7 cellular contexts compared by ENCODE assay signal in genomic region chr15:82263350-82263749, GRCh38. TPM values are rescaled to one million over a fixed set of nuclear protein-coding genes. Genes with fewer than 3 reads are reported as not detected.
DNase-seq lines count a peak whose midpoint lies in the region; ATAC-seq, FAIRE-seq and TF ChIP-seq lines count a peak whose summit lies in the region.

No MANE protein-coding gene starts in this region.

- H2BK120ac ChIP-seq in H1 (replicated peaks; ENCODE audit: low read depth, low read length), result no peak overlapping the region

- intact Hi-C loops in HCT116 (cut with micrococcal nuclease), result no loop called here
- intact Hi-C loops in pancreas (cut with DNase I), result no loop called here

- no peak overlapping the region for H2BK15ac ChIP-seq in H1 (ENCODE audit: low read length)

- H4K20me1 ChIP-seq in HCT116 (ENCODE audit: insufficient read depth) (0 out of 2 replicates have a peak, but pooled peaks cover 2% of the 10 kb centered on the region), H1 (replicated peaks in 1 of 2; ENCODE audit: control insufficient read depth in 1 of 2, insufficient read depth in 2 of 2, low read length in 2 of 2) (peaks cover 0 to 2% of the 10 kb centered on the region in 2 experiments)

- H3K4me2 ChIP-seq in HCT116 (ENCODE audit: low read length) (peak overlapping the region; percentile 82), H1 (ENCODE audit: insufficient read depth in 1 of 2, low read depth in 2 of 2, low read length in 2 of 2) (peak overlapping the region; percentile 64 to 76)

- no peak overlapping the region for H2BK12ac ChIP-seq in H1 (ENCODE audit: low read depth, low read length)

- 0 out of 2 replicates have a peak, but pooled peaks cover 2% of the 10 kb centered on the region for H3K23me2 ChIP-seq in H1 (ENCODE audit: low read depth, low read length)

- BruUV-seq in HCT116 (replicated peaks; lab: Mats Ljungman, UMichigan), result no TSS peak

- H3K9me3 ChIP-seq in HCT116 (ENCODE audit: control insufficient read depth in 1 of 2, insufficient read depth in 1 of 2, low read depth in 1 of 2, low read length in 2 of 2) (no peaks in the 10 kb centered on the region), H1 (ENCODE audit: insufficient read depth in 2 of 2, low read depth in 1 of 2, low read length in 1 of 2) (no peaks in the 10 kb centered on the region), pancreas (no peaks in the 10 kb centered on the region)

- no peak for TF ChIP-seq EP300 in H1 (IDR thresholded peaks at IDR 0.05; ENCODE audit: borderline replicate concordance in 1 of 2, low read depth in 2 of 2, low read length in 2 of 2)

- H3K9me2 ChIP-seq in HCT116 (ENCODE audit: insufficient read depth), result no peaks in the 10 kb centered on the region

- no peak overlapping the region for H3K4ac ChIP-seq in H1 (replicated peaks; ENCODE audit: insufficient read length, low read depth, low read length)

- no peaks in the 10 kb centered on the region for H3K79me1 ChIP-seq in H1 (ENCODE audit: low read depth, low read length)

- H3K36me3 ChIP-seq in HCT116 (ENCODE audit: control insufficient read depth in 1 of 2, insufficient read depth in 2 of 2, low read length in 2 of 2) (no peaks in the 10 kb centered on the region; a peak in 1 of 4 replicates), H1 (ENCODE audit: control insufficient read depth in 2 of 4, insufficient read depth in 4 of 4, low read length in 3 of 4) (peaks cover 0 to 4% (median 2%) of the 10 kb centered on the region in 4 experiments; a peak in 3 of 8 replicates), pancreas (peaks cover 0 to 6% (median 0%) of the 10 kb centered on the region in 3 donors)

- peaks cover 8 to 15% of the 10 kb centered on the region in 2 experiments for H3K4me1 ChIP-seq in HCT116 (ENCODE audit: control insufficient read depth in 1 of 2, insufficient read depth in 2 of 2, low read length in 2 of 2)
- H3K4me1 ChIP-seq in H1 (replicated peaks in 1 of 4; ENCODE audit: control insufficient read depth in 3 of 4, insufficient read depth in 4 of 4, low read length in 3 of 4), result peaks cover 0 to 6% (median 5%) of the 10 kb centered on the region in 4 experiments; a peak in 4 of 7 replicates
- peaks cover 7 to 9% (median 7%) of the 10 kb centered on the region in 3 donors for H3K4me1 ChIP-seq in pancreas

- H3K9ac ChIP-seq in HCT116 (ENCODE audit: low read length) (peak overlapping the region; percentile 60), H1 (replicated peaks in 1 of 4; ENCODE audit: extremely low read depth in 1 of 4, low read depth in 3 of 4, low read length in 3 of 4) (no peak overlapping the region)

- no peak overlapping the region for H4K8ac ChIP-seq in H1 (ENCODE audit: extremely low read depth, insufficient read depth, low read length)

- no peak overlapping the region for H3K14ac ChIP-seq in H1 (ENCODE audit: insufficient read length)

- H2BK20ac ChIP-seq in H1 (ENCODE audit: low read length), result no peak overlapping the region

- WGBS in H1 (ENCODE audit: extremely low coverage in 1 of 2, insufficient coverage in 1 of 2, insufficient read length in 1 of 2, insufficient replicate concordance in 2 of 2, low coverage in 1 of 2, low lambda C conversion rate in 2 of 2, missing lambda C conversion rate in 1 of 2), 2 experiments, result 48% methylated on average over 3 of the region's 3 CpGs; no CpG with 5 or more reads in 1 of the 2 experiments
- WGBS in pancreas, 2 donors, result 12 to 13% methylated on average over 3 of the region's 3 CpGs

- H3K27ac ChIP-seq in HCT116 (ENCODE audit: low read depth, low read length) (no peak overlapping the region), H1 (ENCODE audit: low read depth, low read length) (no peak overlapping the region), pancreas (peak overlapping the region; percentile 66 to 79 (median 72))

- H3K18ac ChIP-seq in H1 (ENCODE audit: extremely low read depth, low read length), result no peak overlapping the region

- DNase-seq in HCT116 (ENCODE audit: low read depth, low spot score), result no peak
- peak; percentile 79 for DNase-seq in NCI-H774 (lab: John Stamatoyannopoulos, UW)
- no peak for DNase-seq in H1 (ENCODE audit: low read depth in 1 of 2, low spot score in 2 of 2)
- peak in 2 of 6 donors; percentile 11 to 19 for DNase-seq in pancreas
- no peak for DNase-seq in occipital lobe (lab: John Stamatoyannopoulos, UW)
- DNase-seq in amygdala (lab: John Stamatoyannopoulos, UW), result no peak

- no peak overlapping the region for H2BK5ac ChIP-seq in H1 (ENCODE audit: low read depth, low read length)

- no peak for FAIRE-seq in H1 (lab: Jason Lieb, UNC)
- FAIRE-seq in pancreas (lab: Jason Lieb, UNC), result no peak

- TF ChIP-seq CTCF in HCT116 (IDR thresholded peaks at IDR 0.05 in 2 of 3, conservative IDR thresholded peaks at IDR 0.05 in 1 of 3; ENCODE audit: borderline replicate concordance in 1 of 3, insufficient read depth in 1 of 3, low read depth in 2 of 3, low read length in 2 of 3) (no peak), H1 (IDR thresholded peaks at IDR 0.05; ENCODE audit: control extremely low read depth in 1 of 3, insufficient read depth in 1 of 3, low read depth in 1 of 3, low read length in 3 of 3) (no peak), pancreas (IDR thresholded peaks at IDR 0.05) (no peak)

- H4K91ac ChIP-seq in H1 (replicated peaks; ENCODE audit: insufficient read length, low read length), result no peak overlapping the region

- RAD21 ChIA-PET in HCT116 (lab: Charles Lee; ENCODE audit: low non-redundant PET in 1 of 2, low total read pairs in 2 of 2, uncharacterized antibody in 2 of 2, unreplicated experiment in 2 of 2), result no interaction called here

- TF ChIP-seq POLR2A in HCT116 (IDR thresholded peaks at IDR 0.05; ENCODE audit: borderline replicate concordance, extremely low read depth, insufficient read depth, insufficient read length), result no peak
- TF ChIP-seq POLR2A in H1 (IDR thresholded peaks at IDR 0.05; ENCODE audit: control extremely low read depth in 1 of 2, low read depth in 2 of 2, low read length in 2 of 2), result no peak

- no peak overlapping the region for H3K23ac ChIP-seq in H1 (ENCODE audit: insufficient read length)

- no peak overlapping the region for H2AK5ac ChIP-seq in H1 (ENCODE audit: low read depth, low read length)

- no peak for ATAC-seq in HCT116
- peak; percentile 63 to 80 (median 73) for ATAC-seq in pancreas
- no peak for ATAC-seq in GM19455 (IDR thresholded peaks at IDR 0.05; ENCODE audit: unreplicated experiment)

- no peak overlapping the region for H3K56ac ChIP-seq in H1 (replicated peaks; ENCODE audit: insufficient read length, low read depth, low read length)

- peaks cover 9% of the 10 kb centered on the region for H3K79me2 ChIP-seq in HCT116 (ENCODE audit: insufficient read depth, low read length)
- H3K79me2 ChIP-seq in H1 (ENCODE audit: control insufficient read depth in 1 of 2, insufficient read depth in 2 of 2, low read length in 2 of 2), result peaks cover 3 to 18% of the 10 kb centered on the region in 2 experiments; a peak in 2 of 4 replicates

- 0 out of 2 replicates have a peak, but pooled peaks cover 2% of the 10 kb centered on the region for H3K27me3 ChIP-seq in HCT116 (ENCODE audit: insufficient read depth, low read length)
- H3K27me3 ChIP-seq in H1 (replicated peaks in 1 of 4; ENCODE audit: control insufficient read depth in 3 of 4, extremely low read depth in 1 of 4, insufficient read depth in 3 of 4, low read length in 3 of 4), result no peaks in the 10 kb centered on the region
- H3K27me3 ChIP-seq in pancreas, result no peaks in the 10 kb centered on the region

- CTCF ChIA-PET in HCT116 (lab: Charles Lee) (no interaction called here), H1 (lab: Charles Lee; ENCODE audit: partially characterized antibody) (no interaction called here)

- H2AFZ ChIP-seq in HCT116 (ENCODE audit: low read depth, low read length, poor library complexity, severe bottlenecking) (no peak overlapping the region), H1 (ENCODE audit: low read length) (peak overlapping the region; percentile 35; the same call in 1 of the 2 replicates)

- H4K5ac ChIP-seq in H1 (ENCODE audit: insufficient read length, low read depth, low read length), result no peak overlapping the region

- TF ChIP-seq RAD21 in HCT116 (IDR thresholded peaks at IDR 0.05; ENCODE audit: low read depth), result no peak
- no peak for TF ChIP-seq RAD21 in H1 (IDR thresholded peaks at IDR 0.05 in 1 of 2, conservative IDR thresholded peaks at IDR 0.05 in 1 of 2; ENCODE audit: low read depth in 2 of 2, low read length in 2 of 2)

- peak overlapping the region; percentile 81 to 83 for H3K4me3 ChIP-seq in HCT116 (replicated peaks in 1 of 2; ENCODE audit: low read depth in 1 of 2, low read length in 2 of 2)
- H3K4me3 ChIP-seq in H1 (ENCODE audit: extremely low read depth in 1 of 4, insufficient read depth in 2 of 4, low read depth in 3 of 4, low read length in 4 of 4), result peak overlapping the region; percentile 71 to 86 (median 80)
- H3K4me3 ChIP-seq in pancreas, result peak overlapping the region in 3 of 4 donors; percentile 69 to 94 (median 92)

- POLR2A ChIA-PET in HCT116 (lab: Charles Lee) (no interaction called here), H1 (lab: Charles Lee; ENCODE audit: partially characterized antibody) (no interaction called here)

RNA-seq across cellular contexts. Expression of gene SAXO2, which starts 0.7 kb away (rescaled TPM):
- total RNA-seq in HCT116 (2021; ENCODE audit: unreplicated experiment), result 5.7 TPM
- polyA plus RNA-seq in HCT116 (2012), result 1.7 and 3.0 TPM in 2 replicates
- 3.1 and 3.8 TPM in 2 replicates for total RNA-seq in H1 (2021; fragmentation: NEBNext Ultra II Directional; extraction: Animal tissue kit (Norgen Biotek cat#: 25700))
- polyA plus RNA-seq in H1 (2011; rRNA removed), result 1.9 and 3.1 TPM in 2 replicates
- 2.5 TPM for polyA plus RNA-seq in H1 (2011; cell fraction: cytosol; rRNA removed)
- polyA plus RNA-seq in H1 (2011; cell fraction: nucleus; rRNA removed), result 2.7 TPM
- polyA plus RNA-seq in H1 (2012, experiment 1 of 2), result 1.3 to 3.9 TPM (median 2.1 TPM) in 4 replicates
- polyA plus RNA-seq in H1 (2012, experiment 2 of 2), result 2.3 TPM
- 3.6 TPM for polyA plus RNA-seq in H1 (2013, experiment 1 of 2)
- 2.3 TPM for polyA plus RNA-seq in H1 (2013, experiment 2 of 2)
- 0.22 and 0.29 TPM in 2 replicates for polyA minus RNA-seq in H1 (2011; rRNA and poly(A)+ RNA removed)
- polyA minus RNA-seq in H1 (2011; cell fraction: cytosol; rRNA and poly(A)+ RNA removed), result not detected
- not detected for polyA minus RNA-seq in H1 (2011; cell fraction: nucleus; rRNA and poly(A)+ RNA removed)
- total RNA-seq in pancreas, result 1 to 10 TPM in 5 of 6 donors, under 1 TPM in 1; 0.88 to 4.3 (median 1.5) TPM
- 1 to 10 TPM; 1.6 to 7.1 TPM for polyA plus RNA-seq in pancreas
- 4.1 TPM for total RNA-seq in occipital lobe

RNA-seq across cellular contexts. Expression of gene EFL1, which starts 0.8 kb away (rescaled TPM):
- 12.7 TPM for total RNA-seq in HCT116 (2021; ENCODE audit: unreplicated experiment)
- 6.7 and 7.8 TPM in 2 replicates for polyA plus RNA-seq in HCT116 (2012)
- 31.5 and 32.8 TPM in 2 replicates for total RNA-seq in H1 (2021; fragmentation: NEBNext Ultra II Directional; extraction: Animal tissue kit (Norgen Biotek cat#: 25700))
- 8.8 and 10.8 TPM in 2 replicates for polyA plus RNA-seq in H1 (2011; rRNA removed)
- polyA plus RNA-seq in H1 (2011; cell fraction: cytosol; rRNA removed), result 18.0 TPM
- polyA plus RNA-seq in H1 (2011; cell fraction: nucleus; rRNA removed), result 15.3 TPM
- polyA plus RNA-seq in H1 (2012, experiment 1 of 2), result 20.3 to 30.7 TPM (median 24.2 TPM) in 4 replicates
- 1.9 TPM for polyA plus RNA-seq in H1 (2012, experiment 2 of 2)
- polyA plus RNA-seq in H1 (2013, experiment 1 of 2), result 16.4 TPM
- 17.5 TPM for polyA plus RNA-seq in H1 (2013, experiment 2 of 2)
- polyA minus RNA-seq in H1 (2011; rRNA and poly(A)+ RNA removed), result 33.1 and 45.0 TPM in 2 replicates
- 31.2 TPM for polyA minus RNA-seq in H1 (2011; cell fraction: cytosol; rRNA and poly(A)+ RNA removed)
- polyA minus RNA-seq in H1 (2011; cell fraction: nucleus; rRNA and poly(A)+ RNA removed), result 49.1 TPM
- 1 to 10 TPM; 4.9 to 9.7 (median 7.4) TPM for total RNA-seq in pancreas
- polyA plus RNA-seq in pancreas, result 1 to 10 TPM; 2.3 to 4.4 TPM
- total RNA-seq in occipital lobe, result 38.7 TPM

Comparison
In these comparisons a context has a peak if more than half of its experiments do, and no peak if none do; other contexts are left out.
1. ATAC-seq: peak in pancreas (4 of 4); none in HCT116 (single experiment) and GM19455 (single experiment).
2. H3K27ac ChIP-seq: peak in pancreas (4 of 4); none in HCT116 (single experiment) and H1 (single experiment).
3. Peak in every context shown above with its lines, with median percentiles within 50 percentile points of each other: H3K4me3 ChIP-seq.